ENCODE assay signal across 21 cellular contexts in genomic region chr1:117645343-117645742, GRCh38. TPM values are rescaled to one million over a fixed set of nuclear protein-coding genes. Genes with fewer than 3 reads are reported as not detected.
"Had no signal": no experiment of that assay in that cellular context is flagged by ENCODE, and none has a peak within 500 bp of the region (broad histone marks: within the 10 kb centered on the region; RNA-seq: fewer than 3 reads in every experiment).

No MANE protein-coding gene starts in this region.

- H3K9me2 ChIP-seq: SK-N-SH had no signal

- H3K27ac ChIP-seq: RWPE1 had no signal

- DNase-seq: NCI-H1048; NCI-H1105; NCI-H1417; NCI-H1436 treated with DMSO at 0.1 percent for 48 hours; NCI-H187 treated with DMSO at 0.1 percent for 48 hours; NCI-H2081 treated with DMSO at 0.1 percent for 48 hours; NCI-H2171; NCI-H226; NCI-H510A; NCI-H524 treated with DMSO at 0.1 percent for 48 hours; NCI-H69; NCI-H774; NK-92 treated with Interleukin-12 subunit alpha and Interleukin-12 subunit beta, amount 100 ng/mL, for 24 hours; PC-3; SHP77; SK-N-SH; T-helper 1 cell had no signal

- ATAC-seq: HepG2, Panc1, PC-3 had no signal

- H3K4me2 ChIP-seq: SK-N-SH had no signal

- H3K9me3 ChIP-seq: SK-N-SH had no signal

- H3K9ac ChIP-seq: SK-N-SH had no signal

RNA-seq across cellular contexts. Expression of gene TENT5C, which starts 39.5 kb away (rescaled TPM):
- total RNA-seq: LHCN-M2 had no signal
